12 cellular contexts compared by ENCODE assay signal in genomic region chr10:91206837-91207474, GRCh38. TPM values are rescaled to one million over a fixed set of nuclear protein-coding genes. Genes with fewer than 3 reads are reported as not detected.
DNase-seq lines count a peak whose midpoint lies in the region; ATAC-seq, FAIRE-seq and TF ChIP-seq lines count a peak whose summit lies in the region.
"Had no signal": no experiment of that assay in that cellular context is flagged by ENCODE, and none has a peak within 500 bp of the region (broad histone marks: within the 10 kb centered on the region; RNA-seq: fewer than 3 reads in every experiment).

No MANE protein-coding gene starts in this region.

- DNase-seq in GM12865 (ENCODE audit: low read depth), result peak; percentile 28
- DNase-seq in GM19239 (ENCODE audit: insufficient read length, low spot score), result no peak
- no peak for DNase-seq in left colon
- no peak for DNase-seq in ureter (ENCODE audit: low spot score)
- DNase-seq in hepatic stellate cell (ENCODE audit: low spot score), result no peak
- DNase-seq in dedifferentiated amniotic fluid mesenchymal stem cell (ENCODE audit: extremely low spot score), result no peak
- DNase-seq: cortex of kidney, NCI-H146, sigmoid colon had no signal

- no peak overlapping the region for H3K4me3 ChIP-seq in GM12865 (ENCODE audit: low read depth, low read length)
- H3K4me3 ChIP-seq: neural progenitor cell, sigmoid colon had no signal

- peak; percentile 8 for ATAC-seq in HG03432 (IDR thresholded peaks at IDR 0.05; ENCODE audit: unreplicated experiment)
- peak; percentile 51 for ATAC-seq in left colon

- TF ChIP-seq CTCF in GM12865 (IDR thresholded peaks at IDR 0.05; ENCODE audit: insufficient read depth, low read depth, low read length, missing control alignments), result no peak

- peak; percentile 8 for FAIRE-seq in GM19239 (lab: Jason Lieb, UNC)
- FAIRE-seq: G401.6 had no signal

- intact Hi-C loops in left colon (cut with DNase I, micrococcal nuclease), result no loop called here

RNA-seq across cellular contexts. Expression of gene PCGF5, which starts 13.5 kb away (rescaled TPM):
- total RNA-seq in left colon (10 to 100 TPM; 65.5 to 65.6 TPM), ureter (46.3 TPM)
